ENCODE assay signal across 22 cellular contexts in genomic region chr22:22887621-22888503, GRCh38. TPM values are rescaled to one million over a fixed set of nuclear protein-coding genes. Genes with fewer than 3 reads are reported as not detected.
DNase-seq lines count a peak whose midpoint lies in the region; ATAC-seq and TF ChIP-seq lines count a peak whose summit lies in the region.
"Had no signal": no experiment of that assay in that cellular context is flagged by ENCODE, and none has a peak within 500 bp of the region (broad histone marks: within the 10 kb centered on the region; RNA-seq: fewer than 3 reads in every experiment).

Gene IGLL5, plus strand, starts transcription at chr22:22887816. Its CDS starts 238 bp downstream, at chr22:22888054.

- H2AK5ac ChIP-seq in neuronal stem cell (ENCODE audit: low read depth, low read length), result peak within 1 kb of the TSS; percentile 31

- no peak within 1 kb of the TSS for H3K27ac Mint-ChIP-seq in activated naive CD8-positive, alpha-beta T cell treated with anti-CD3 and anti-CD28 coated beads, Interleukin-2, amount 10 ng/mL, durations not matched to agents 7 days and 5 days
- H3K27ac Mint-ChIP-seq in immature natural killer cell, result no peak within 1 kb of the TSS
- H3K27ac Mint-ChIP-seq: activated CD4-positive, alpha-beta T cell treated with anti-CD3 and anti-CD28 coated beads, Interleukin-2, amount 10 ng/mL, durations not matched to agents 7 days and 5 days; activated T-helper 2 cell treated with anti-CD3 and anti-CD28 coated beads, Interferon-gamma antibody, Interleukin-2, Interleukin-4, amounts not matched to agents 10 μg/mL and 5 μg/mL and 100 μg/mL, durations not matched to agents 14 hours and 24 hours and 36 hours; HFFc6; nephron had no signal

- H3K36me3 ChIP-seq in BLaER1 treated with 17β-estradiol and CSF1 and Interleukin-3, amounts not matched to agents 10 nM and 100 nM, result no peaks in the 10 kb centered on the region
- H3K36me3 ChIP-seq in neuronal stem cell (replicated peaks in 1 of 2; ENCODE audit: control insufficient read depth in 2 of 2, insufficient read depth in 2 of 2, low read length in 2 of 2) (no peaks in the 10 kb centered on the region), brain microvascular endothelial cell (replicated peaks) (no peaks in the 10 kb centered on the region), Peyer's patch (no peaks in the 10 kb centered on the region)

- H3K4ac ChIP-seq in neuronal stem cell (ENCODE audit: low read length), result no peak within 1 kb of the TSS

- peaks cover 76 to 100% (median 88%) of the 10 kb centered on the region in 10 experiments for H3K4me1 ChIP-seq in BLaER1 treated with 17β-estradiol and CSF1 and Interleukin-3, amounts not matched to agents 10 nM and 100 nM
- no peaks in the 10 kb centered on the region for H3K4me1 ChIP-seq in neuronal stem cell (ENCODE audit: control insufficient read depth in 2 of 2, insufficient read depth in 1 of 2, low read depth in 1 of 2, low read length in 2 of 2)
- peaks cover 0 to 11% (median 0%) of the 10 kb centered on the region in 4 donors for H3K4me1 ChIP-seq in Peyer's patch

- no CpG with 5 or more reads among the region's 15 CpGs for WGBS in neuronal stem cell (ENCODE audit: extremely low coverage in 2 of 2, insufficient read length in 2 of 2, insufficient replicate concordance in 1 of 2), 2 donors

- no peaks in the 10 kb centered on the region for H3K9me3 Mint-ChIP-seq in activated naive CD8-positive, alpha-beta T cell treated with anti-CD3 and anti-CD28 coated beads, Interleukin-2, amount 10 ng/mL, durations not matched to agents 7 days and 5 days
- H3K9me3 Mint-ChIP-seq in immature natural killer cell, result no peaks in the 10 kb centered on the region
- H3K9me3 Mint-ChIP-seq: activated CD4-positive, alpha-beta T cell treated with anti-CD3 and anti-CD28 coated beads, Interleukin-2, amount 10 ng/mL, durations not matched to agents 7 days and 5 days; activated T-helper 2 cell treated with anti-CD3 and anti-CD28 coated beads, Interferon-gamma antibody, Interleukin-2, Interleukin-4, amounts not matched to agents 10 μg/mL and 5 μg/mL and 100 μg/mL, durations not matched to agents 14 hours and 24 hours and 36 hours; HFFc6; nephron had no signal

- no peak within 1 kb of the TSS for H4K91ac ChIP-seq in neuronal stem cell (ENCODE audit: low read depth, low read length, poor library complexity)

- peak within 1 kb of the TSS in 9 of 10 experiments; percentile 32 to 74 (median 62); a peak in 17 of 20 replicates for H3K4me3 ChIP-seq in BLaER1 treated with 17β-estradiol and CSF1 and Interleukin-3, amounts not matched to agents 10 nM and 100 nM
- H3K4me3 ChIP-seq in neuronal stem cell (ENCODE audit: low read length in 2 of 2) (no peak within 1 kb of the TSS), brain microvascular endothelial cell (ENCODE audit: low read depth, low read length) (no peak within 1 kb of the TSS), Peyer's patch (peak within 1 kb of the TSS in 1 of 4 donors; percentile 29)

- H3K23ac ChIP-seq in neuronal stem cell (ENCODE audit: low read depth, low read length, poor library complexity), result peak within 1 kb of the TSS; percentile 81

- POLR2A ChIA-PET in activated naive CD8-positive, alpha-beta T cell treated with anti-CD3 and anti-CD28 coated beads, Interleukin-2, amount 10 ng/mL, durations not matched to agents 7 days and 5 days (lab: Charles Lee), result no interaction called here

- in situ Hi-C loops in GM18951 (cut with MboI; ENCODE audit: low sequenced_read_pairs, unreplicated experiment) (no loop called here), brain microvascular endothelial cell (cut with HindIII; ENCODE audit: low pct_ligation_motif_present, low sequenced_read_pairs) (no loop called here)

- TF ChIP-seq CTCF in brain microvascular endothelial cell (IDR thresholded peaks at IDR 0.05; ENCODE audit: low read depth, low read length, missing control alignments), result no peak
- no peak for TF ChIP-seq CTCF in Peyer's patch (IDR thresholded peaks at IDR 0.05)

- ATAC-seq in activated naive CD8-positive, alpha-beta T cell treated with anti-CD3 and anti-CD28 coated beads, Interleukin-2, amount 10 ng/mL, durations not matched to agents 7 days and 5 days (ENCODE audit: low read depth), result no peak
- no peak for ATAC-seq in GM21381 (IDR thresholded peaks at IDR 0.05; ENCODE audit: unreplicated experiment)
- ATAC-seq: Panc1 had no signal

- no peaks in the 10 kb centered on the region for H3K36me3 Mint-ChIP-seq in activated naive CD8-positive, alpha-beta T cell treated with anti-CD3 and anti-CD28 coated beads, Interleukin-2, amount 10 ng/mL, durations not matched to agents 7 days and 5 days
- no peaks in the 10 kb centered on the region for H3K36me3 Mint-ChIP-seq in immature natural killer cell

- H3K79me1 ChIP-seq in neuronal stem cell (ENCODE audit: low read depth, low read length), result no peaks in the 10 kb centered on the region

- DNase-seq in activated naive CD8-positive, alpha-beta T cell treated with anti-CD3 and anti-CD28 coated beads, Interleukin-2, amount 10 ng/mL, durations not matched to agents 7 days and 5 days, result peak; percentile 25
- DNase-seq in neuronal stem cell (ENCODE audit: low spot score), result no peak
- DNase-seq in brain microvascular endothelial cell, result no peak
- DNase-seq in immature natural killer cell, result no peak
- DNase-seq in Peyer's patch, result no peak
- DNase-seq: activated CD4-positive, alpha-beta T cell treated with anti-CD3 and anti-CD28 coated beads, Interleukin-2, amount 10 ng/mL, durations not matched to agents 7 days and 5 days; amniotic stem cell; HFFc6; NCI-H2107; NCI-H69; SK-N-SH had no signal

- peak within 1 kb of the TSS in 10 of 11 experiments; percentile 46 to 88 (median 72); a peak in 20 of 22 replicates for H3K9ac ChIP-seq in BLaER1 treated with 17β-estradiol and CSF1 and Interleukin-3, amounts not matched to agents 10 nM and 100 nM
- H3K9ac ChIP-seq in neuronal stem cell (ENCODE audit: low read depth, low read length, poor library complexity), result no peak within 1 kb of the TSS
- H3K9ac ChIP-seq: SK-N-SH had no signal

- H2AFZ ChIP-seq in neuronal stem cell (ENCODE audit: low read length), result no peak within 1 kb of the TSS

- no peaks in the 10 kb centered on the region for H3K9me3 ChIP-seq in BLaER1 treated with 17β-estradiol and CSF1 and Interleukin-3, amounts not matched to agents 10 nM and 100 nM (replicated peaks in 1 of 11)
- no peaks in the 10 kb centered on the region for H3K9me3 ChIP-seq in neuronal stem cell (replicated peaks in 1 of 2; ENCODE audit: control insufficient read depth in 2 of 2, insufficient read depth in 1 of 2, low read depth in 1 of 2, low read length in 2 of 2)
- H3K9me3 ChIP-seq in Peyer's patch, result no peaks in the 10 kb centered on the region
- H3K9me3 ChIP-seq: SK-N-SH had no signal

- H3K27me3 ChIP-seq in BLaER1 treated with 17β-estradiol and CSF1 and Interleukin-3, amounts not matched to agents 10 nM and 100 nM, result peaks cover 0 to 21% (median 0%) of the 10 kb centered on the region in 11 experiments; a peak in 3 of 22 replicates
- H3K27me3 ChIP-seq in neuronal stem cell (ENCODE audit: control insufficient read depth in 3 of 3, insufficient read depth in 3 of 3, low read depth in 1 of 3, low read length in 3 of 3) (peaks cover 0 to 6% (median 0%) of the 10 kb centered on the region in 3 experiments), brain microvascular endothelial cell (replicated peaks) (peaks cover 35% of the 10 kb centered on the region), Peyer's patch (no peaks in the 10 kb centered on the region)

- peak within 1 kb of the TSS; percentile 66 to 98 (median 90) for H3K4me2 ChIP-seq in BLaER1 treated with 17β-estradiol and CSF1 and Interleukin-3, amounts not matched to agents 10 nM and 100 nM
- H3K4me2 ChIP-seq in neuronal stem cell (ENCODE audit: insufficient read depth, low read length, poor library complexity, severe bottlenecking), result no peak within 1 kb of the TSS
- H3K4me2 ChIP-seq: SK-N-SH had no signal

- H3K27me3 Mint-ChIP-seq in activated naive CD8-positive, alpha-beta T cell treated with anti-CD3 and anti-CD28 coated beads, Interleukin-2, amount 10 ng/mL, durations not matched to agents 7 days and 5 days, result peaks cover 44% of the 10 kb centered on the region
- H3K27me3 Mint-ChIP-seq in immature natural killer cell (ENCODE audit: low read depth in 3 of 3), result peaks cover 2 to 7% (median 4%) of the 10 kb centered on the region in 3 donors

- no peak within 1 kb of the TSS for H4K8ac ChIP-seq in neuronal stem cell (ENCODE audit: low read depth, low read length)

- no peak within 1 kb of the TSS for H3K4me3 Mint-ChIP-seq in activated naive CD8-positive, alpha-beta T cell treated with anti-CD3 and anti-CD28 coated beads, Interleukin-2, amount 10 ng/mL, durations not matched to agents 7 days and 5 days
- no peak within 1 kb of the TSS for H3K4me3 Mint-ChIP-seq in immature natural killer cell
- H3K4me3 Mint-ChIP-seq: activated CD4-positive, alpha-beta T cell treated with anti-CD3 and anti-CD28 coated beads, Interleukin-2, amount 10 ng/mL, durations not matched to agents 7 days and 5 days; HFFc6; nephron had no signal

- H4K20me1 ChIP-seq in BLaER1 treated with 17β-estradiol and CSF1 and Interleukin-3, amounts not matched to agents 10 nM and 100 nM, result peaks cover 0 to 7% (median 0%) of the 10 kb centered on the region in 11 experiments; a peak in 2 of 22 replicates

- H3K18ac ChIP-seq in neuronal stem cell (ENCODE audit: low read length), result peak within 1 kb of the TSS; percentile 75

- no peak within 1 kb of the TSS for H3K14ac ChIP-seq in neuronal stem cell (ENCODE audit: low read length)

- no peak within 1 kb of the TSS for H2BK15ac ChIP-seq in neuronal stem cell (ENCODE audit: low read length)

- H3K27ac ChIP-seq in BLaER1 treated with 17β-estradiol and CSF1 and Interleukin-3, amounts not matched to agents 10 nM and 100 nM, result peak within 1 kb of the TSS in 9 of 11 experiments; percentile 40 to 91 (median 73); a peak in 18 of 22 replicates
- H3K27ac ChIP-seq in neuronal stem cell (replicated peaks; ENCODE audit: low read length), result no peak within 1 kb of the TSS
- no peak within 1 kb of the TSS for H3K27ac ChIP-seq in brain microvascular endothelial cell
- H3K27ac ChIP-seq in Peyer's patch, result peak within 1 kb of the TSS in 1 of 4 donors; percentile 32

- H3K4me1 Mint-ChIP-seq in activated naive CD8-positive, alpha-beta T cell treated with anti-CD3 and anti-CD28 coated beads, Interleukin-2, amount 10 ng/mL, durations not matched to agents 7 days and 5 days, result peaks cover 8% of the 10 kb centered on the region
- H3K4me1 Mint-ChIP-seq in immature natural killer cell, result peaks cover 7 to 14% of the 10 kb centered on the region in 2 donors
- H3K4me1 Mint-ChIP-seq: nephron had no signal

- no peak within 1 kb of the TSS for H2BK5ac ChIP-seq in neuronal stem cell (ENCODE audit: low read length)

- no peak within 1 kb of the TSS for H2BK12ac ChIP-seq in neuronal stem cell (ENCODE audit: low read length)

- peak; percentile 19 for TF ChIP-seq POLR2A in GM18951 (IDR thresholded peaks at IDR 0.05; ENCODE audit: extremely low read depth, insufficient read depth, insufficient read length)
- no peak for TF ChIP-seq POLR2A in Peyer's patch (IDR thresholded peaks at IDR 0.05)

- no peak within 1 kb of the TSS for H2BK120ac ChIP-seq in neuronal stem cell (ENCODE audit: low read depth, low read length)

RNA-seq across cellular contexts. Expression of gene IGLL5, which starts in this region (rescaled TPM):
- not detected for total RNA-seq in activated naive CD8-positive, alpha-beta T cell treated with anti-CD3 and anti-CD28 coated beads, Interleukin-2, amount 10 ng/mL, durations not matched to agents 7 days and 5 days
- polyA plus RNA-seq in neuronal stem cell (2013, experiment 1 of 2), result not detected
- polyA plus RNA-seq in neuronal stem cell (2013, experiment 2 of 2), result not detected
- polyA plus RNA-seq in immature natural killer cell, result under 1 TPM in 2 of 3 donors, not detected in 1; 0.26 to 0.59 TPM
- total RNA-seq in Peyer's patch, result 10 to 100 TPM in 1 of 4 donors, 1 to 10 TPM in 2, not detected in 1; 1.1 to 35.5 (median 6.0) TPM
- total RNA-seq: activated CD4-positive, alpha-beta T cell treated with anti-CD3 and anti-CD28 coated beads, Interleukin-2, amount 10 ng/mL, durations not matched to agents 7 days and 5 days; activated T-helper 2 cell treated with anti-CD3 and anti-CD28 coated beads, Interferon-gamma antibody, Interleukin-2, Interleukin-4, amounts not matched to agents 10 μg/mL and 5 μg/mL and 100 μg/mL, durations not matched to agents 14 hours and 24 hours and 36 hours; cerebellum; glomerular endothelial cell; HFFc6; lower leg skin; pulmonary artery endothelial cell had no signal
- polyA plus RNA-seq: AG04450, SK-N-SH had no signal

Comparison
In these comparisons a context has a peak if more than half of its experiments do, and no peak if none do; other contexts are left out.
1. Peak in DNase-seq in activated naive CD8-positive, alpha-beta T cell treated with anti-CD3 and anti-CD28 coated beads, Interleukin-2, amount 10 ng/mL, durations not matched to agents 7 days and 5 days; RNA of the gene not detected or under 1 TPM.
2. H3K27ac ChIP-seq: peak in BLaER1 treated with 17β-estradiol and CSF1 and Interleukin-3, amounts not matched to agents 10 nM and 100 nM (9 of 11); none in neuronal stem cell (single experiment) and brain microvascular endothelial cell (single experiment).
3. H3K4me3 ChIP-seq: peak in BLaER1 treated with 17β-estradiol and CSF1 and Interleukin-3, amounts not matched to agents 10 nM and 100 nM (9 of 10); none in neuronal stem cell (0 of 2) and brain microvascular endothelial cell (single experiment).